Comparison of ENCODE assay signal across 12 cellular contexts in the genomic region with DNA sequence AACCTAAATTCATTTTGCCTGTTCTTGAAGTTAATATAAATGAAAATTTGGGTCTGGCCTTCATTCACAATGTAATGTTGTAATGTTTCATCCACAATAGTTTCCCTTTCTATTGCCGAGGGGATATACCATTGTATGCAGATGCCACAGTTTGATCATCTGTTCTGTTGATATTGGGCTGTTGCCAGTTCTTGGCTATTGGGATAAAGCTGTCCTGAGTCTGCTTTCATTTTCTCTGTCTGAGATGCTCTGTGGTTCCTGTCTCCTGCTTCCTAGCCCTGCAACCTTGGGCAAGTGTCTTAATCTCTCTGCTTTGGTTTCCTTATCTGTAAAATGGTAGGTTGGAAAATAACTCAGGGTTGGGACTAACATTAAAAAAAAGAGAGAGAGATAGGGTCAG. TPM values are rescaled to one million over a fixed set of nuclear protein-coding genes. Genes with fewer than 3 reads are reported as not detected.
DNase-seq lines count a peak whose midpoint lies in the region; ATAC-seq and TF ChIP-seq lines count a peak whose summit lies in the region.
"Had no signal": no experiment of that assay in that cellular context is flagged by ENCODE, and none has a peak within 500 bp of the region (broad histone marks: within the 10 kb centered on the region; RNA-seq: fewer than 3 reads in every experiment).

No MANE protein-coding gene starts in this region.

- no peak overlapping the region for H3K4me3 Mint-ChIP-seq in CD8-positive, alpha-beta T cell
- H3K4me3 Mint-ChIP-seq: endodermal cell had no signal

- H3K4me2 ChIP-seq in Loucy (ENCODE audit: low read depth, low read length, poor library complexity, severe bottlenecking) = peak overlapping the region; percentile 88

- no peaks in the 10 kb centered on the region for H3K9me2 ChIP-seq in Loucy (replicated peaks; ENCODE audit: low read depth, low read length)

- H3K27ac Mint-ChIP-seq in CD8-positive, alpha-beta T cell = peak overlapping the region; percentile 90
- H3K27ac Mint-ChIP-seq: endodermal cell had no signal

- H3K9ac ChIP-seq in Loucy (ENCODE audit: low read depth, low read length, poor library complexity, severe bottlenecking) = no peak overlapping the region

- CTCF ChIA-PET in CD8-positive, alpha-beta T cell (lab: Charles Lee) = interaction anchor here (1.3 kb wide), 1 partner anchor 23 kb away, joined by 6 read pairs; no protein-coding TSS in a partner anchor

- H3K9me3 Mint-ChIP-seq in CD8-positive, alpha-beta T cell = peaks cover 8% of the 10 kb centered on the region

- in situ Hi-C loops in GM13977 (cut with MboI; ENCODE audit: low pct_unique_long_range_greater_than_20kb, low sequenced_read_pairs, unreplicated experiment) = loop anchor here (25.0 kb wide), 1 partner anchor 191 kb away; no protein-coding TSS in a partner anchor

- peaks cover 100% of the 10 kb centered on the region for H4K20me1 ChIP-seq in Loucy (ENCODE audit: insufficient read depth, low read length, poor library complexity, severe bottlenecking)

- H2AFZ ChIP-seq in Loucy (ENCODE audit: low read length) = no peak overlapping the region

- no peaks in the 10 kb centered on the region for H3K36me3 ChIP-seq in CD8-positive, alpha-beta T cell (ENCODE audit: insufficient read depth, low read length)
- peaks cover 90% of the 10 kb centered on the region for H3K36me3 ChIP-seq in Loucy (ENCODE audit: insufficient read depth, low read length)

- H3K4me1 ChIP-seq in CD8-positive, alpha-beta T cell (ENCODE audit: insufficient read depth, low read length) = peaks cover 78% of the 10 kb centered on the region
- peaks cover 84% of the 10 kb centered on the region for H3K4me1 ChIP-seq in Loucy (ENCODE audit: insufficient read depth, low read length, poor library complexity, severe bottlenecking)
- H3K4me1 ChIP-seq in foreskin keratinocyte = no peaks in the 10 kb centered on the region

- POLR2A ChIA-PET in CD8-positive, alpha-beta T cell (lab: Charles Lee) = no interaction called here

- ATAC-seq in CD8-positive, alpha-beta T cell = no peak
- ATAC-seq in left lobe of liver = peak; percentile 66
- ATAC-seq in foreskin keratinocyte = no peak
- no peak for ATAC-seq in HG02938 (IDR thresholded peaks at IDR 0.05; ENCODE audit: unreplicated experiment)

- TF ChIP-seq CTCF in CD8-positive, alpha-beta T cell (IDR thresholded peaks at IDR 0.05) = no peak
- no peak for TF ChIP-seq CTCF in Loucy (conservative IDR thresholded peaks at IDR 0.05; ENCODE audit: low read length)
- no peak for TF ChIP-seq CTCF in foreskin keratinocyte (conservative IDR thresholded peaks at IDR 0.05)
- TF ChIP-seq CTCF in GM13977 (IDR thresholded peaks at IDR 0.05; ENCODE audit: extremely low read depth, insufficient read depth, missing control alignments) = no peak

- H3K27me3 Mint-ChIP-seq in CD8-positive, alpha-beta T cell (ENCODE audit: low read depth) = no peaks in the 10 kb centered on the region

- no peaks in the 10 kb centered on the region for H3K27me3 ChIP-seq in CD8-positive, alpha-beta T cell (ENCODE audit: insufficient read depth, low read length)
- H3K27me3 ChIP-seq in Loucy (ENCODE audit: insufficient read depth, low read length, poor library complexity, severe bottlenecking) (no peaks in the 10 kb centered on the region), foreskin keratinocyte (no peaks in the 10 kb centered on the region)

- peaks cover 57% of the 10 kb centered on the region for H3K36me3 Mint-ChIP-seq in CD8-positive, alpha-beta T cell

- peak in 1 of 7 experiments; percentile 42 for DNase-seq in CD8-positive, alpha-beta T cell
- peak; percentile 60 for DNase-seq in amniotic epithelial cell (ENCODE audit: low read depth)
- no peak for DNase-seq in left lobe of liver (ENCODE audit: low spot score)
- no peak for DNase-seq in foreskin keratinocyte
- DNase-seq in GM13977 (ENCODE audit: low spot score) = no peak
- DNase-seq in foreskin melanocyte = no peak
- DNase-seq: activated naive CD4-positive, alpha-beta T cell treated with Interleukin-2 at 50 U/mL for 16 hours; endodermal cell; NCI-H1436 had no signal

- H3K27ac ChIP-seq in CD8-positive, alpha-beta T cell (ENCODE audit: low read depth, low read length) = no peak overlapping the region
- H3K27ac ChIP-seq in foreskin keratinocyte = no peak overlapping the region
- H3K27ac ChIP-seq: C4-2B had no signal

- H3K4me1 Mint-ChIP-seq in CD8-positive, alpha-beta T cell (ENCODE audit: low read depth) = peaks cover 87% of the 10 kb centered on the region

- H3K4me3 ChIP-seq in CD8-positive, alpha-beta T cell (ENCODE audit: low read depth, low read length) = no peak overlapping the region
- peak overlapping the region; percentile 4 for H3K4me3 ChIP-seq in Loucy (ENCODE audit: low read length, poor library complexity, severe bottlenecking)

- no peaks in the 10 kb centered on the region for H3K9me3 ChIP-seq in CD8-positive, alpha-beta T cell (ENCODE audit: low read length)
- H3K9me3 ChIP-seq in Loucy (ENCODE audit: insufficient read depth, low read depth, low read length) = no peaks in the 10 kb centered on the region

- 0 out of 2 replicates have a peak, but pooled peaks cover 25% of the 10 kb centered on the region for H3F3A ChIP-seq in Loucy (ENCODE audit: low read depth)

- peaks cover 100% of the 10 kb centered on the region for H3K79me2 ChIP-seq in Loucy (ENCODE audit: insufficient read depth, low read length)

- intact Hi-C loops in CD8-positive, alpha-beta T cell (cut with DNase I, micrococcal nuclease) = no loop called here

RNA-seq across cellular contexts. Expression of gene B3GNT2, which starts 25.2 kb away (rescaled TPM):
- 10 to 100 TPM; 74.1 to 77.9 TPM for total RNA-seq in CD8-positive, alpha-beta T cell
- 9.7 TPM for total RNA-seq in left lobe of liver
- total RNA-seq in foreskin keratinocyte = 27.8 and 30.6 TPM in 2 replicates
- 11.2 and 12.9 TPM in 2 replicates for polyA plus RNA-seq in foreskin keratinocyte
